Comparison of ENCODE assay signal across 1 cellular context in genomic region chr16:8568231-8568617, GRCh38.
TF ChIP-seq lines count a peak whose summit lies in the region.

No MANE protein-coding gene starts in this region.

TF ChIP-seq in HEK293, 187 proteins besides CTCF, POLR2A, EP300 and RAD21 (continued from another document):
- TF ChIP-seq SP7 (tag by site-specific recombination; IDR thresholded peaks at IDR 0.05) (no peak), KLF17 (tag by site-specific recombination; IDR thresholded peaks at IDR 0.05) (0 out of 2 replicates have a peak, but pooled peaks have one; percentile 48), ZFP41 (tag by site-specific recombination; IDR thresholded peaks at IDR 0.05; ENCODE audit: borderline replicate concordance) (no peak), ZNF24 (tag by site-specific recombination; IDR thresholded peaks at IDR 0.05) (no peak), ZNF394 (tag by site-specific recombination; IDR thresholded peaks at IDR 0.05; ENCODE audit: borderline replicate concordance) (no peak), ZNF561 (tag by site-specific recombination; IDR thresholded peaks at IDR 0.05; ENCODE audit: borderline replicate concordance) (no peak), ZNF658 (tag by site-specific recombination; IDR thresholded peaks at IDR 0.05) (0 out of 2 replicates have a peak, but pooled peaks have one; percentile 54), ZNF837 (tag by site-specific recombination; IDR thresholded peaks at IDR 0.05) (no peak), KLF16 (tag by site-specific recombination; IDR thresholded peaks at IDR 0.05) (no peak), ZNF239 (tag by site-specific recombination; IDR thresholded peaks at IDR 0.05) (0 out of 2 replicates have a peak, but pooled peaks have one; percentile 36), ZNF610 (tag by site-specific recombination; IDR thresholded peaks at IDR 0.05; ENCODE audit: borderline replicate concordance) (no peak), ZNF280D (tag by site-specific recombination; IDR thresholded peaks at IDR 0.05) (no peak), ZNF776 (tag by site-specific recombination; IDR thresholded peaks at IDR 0.05; ENCODE audit: borderline replicate concordance) (no peak), SP3 (tag by site-specific recombination; IDR thresholded peaks at IDR 0.05) (no peak), ZNF18 (tag by site-specific recombination; IDR thresholded peaks at IDR 0.05) (no peak), ZNF16 (tag by site-specific recombination; IDR thresholded peaks at IDR 0.05; ENCODE audit: low read depth) (no peak), SETDB1 (IDR thresholded peaks at IDR 0.05; ENCODE audit: insufficient read length, low read length) (no peak), ZSCAN18 (tag by site-specific recombination; IDR thresholded peaks at IDR 0.05) (0 out of 2 replicates have a peak, but pooled peaks have one; percentile 19), ZNF184 (tag by site-specific recombination; IDR thresholded peaks at IDR 0.05) (0 out of 2 replicates have a peak, but pooled peaks have one; percentile 31), ZNF621 (tag by site-specific recombination; IDR thresholded peaks at IDR 0.05) (no peak), ZNF664 (tag by site-specific recombination; IDR thresholded peaks at IDR 0.05) (no peak)
